ENCODE assay signal across 2 cellular contexts in genomic region chr6:157755032-157755751, GRCh38.
TF ChIP-seq lines count a peak whose summit lies in the region.

No MANE protein-coding gene starts in this region.

TF ChIP-seq in endothelial cell of umbilical vein, 7 proteins besides CTCF, POLR2A, EP300 and RAD21:
- TF ChIP-seq FOS (IDR thresholded peaks at IDR 0.05; ENCODE audit: borderline replicate concordance, insufficient read depth, low read length) (peak; percentile 14), GATA2 (IDR thresholded peaks at IDR 0.05; ENCODE audit: insufficient read depth, insufficient read length, low read depth, low read length) (no peak)

TF ChIP-seq in HepG2, 621 proteins besides CTCF, POLR2A, EP300 and RAD21:
- TF ChIP-seq NFYB (CRISPR knock-in tag; IDR thresholded peaks at IDR 0.05) (no peak), ATF2 (CRISPR knock-in tag; IDR thresholded peaks at IDR 0.05) (no peak), ZBTB46 (CRISPR knock-in tag; IDR thresholded peaks at IDR 0.05; ENCODE audit: borderline replicate concordance) (no peak), ZNF335 (CRISPR knock-in tag; IDR thresholded peaks at IDR 0.05) (no peak), ZNF441 (CRISPR knock-in tag; IDR thresholded peaks at IDR 0.05; ENCODE audit: borderline replicate concordance) (no peak), ZNF430 (CRISPR knock-in tag; IDR thresholded peaks at IDR 0.05) (no peak), NFYC (CRISPR knock-in tag; IDR thresholded peaks at IDR 0.05) (no peak)
